19 cellular contexts compared by ENCODE assay signal in genomic region chr4:140031706-140032105, GRCh38.
DNase-seq lines count a peak whose midpoint lies in the region; ATAC-seq, FAIRE-seq and TF ChIP-seq lines count a peak whose summit lies in the region.
"Had no signal": no experiment of that assay in that cellular context is flagged by ENCODE, and none has a peak within 500 bp of the region (broad histone marks: within the 10 kb centered on the region; RNA-seq: fewer than 3 reads in every experiment).

No MANE protein-coding gene starts in this region.

- H3K36me3 Mint-ChIP-seq in glutamatergic neuron (ENCODE audit: unreplicated experiment) (peaks cover 5% of the 10 kb centered on the region), type B pancreatic cell (peaks cover 3% of the 10 kb centered on the region)
- H3K36me3 Mint-ChIP-seq: CD4-positive, alpha-beta memory T cell had no signal

- H3K27me3 Mint-ChIP-seq in glutamatergic neuron (ENCODE audit: unreplicated experiment) (peaks cover 17% of the 10 kb centered on the region), type B pancreatic cell (no peaks in the 10 kb centered on the region)

- no peak for DNase-seq in A549 (ENCODE audit: low read depth in 1 of 2, low spot score in 1 of 2)
- DNase-seq in Panc1 (ENCODE audit: low read depth, low spot score): no peak
- DNase-seq in glutamatergic neuron: no peak
- peak; percentile 58 for DNase-seq in putamen (ENCODE audit: low spot score)
- no peak for DNase-seq in type B pancreatic cell (ENCODE audit: extremely low spot score, unreplicated experiment)
- DNase-seq: 8988T; C1 segment of cervical spinal cord; Calu3; CD4-positive, alpha-beta memory T cell; COR-L47; DMS153; DND-41; GM23248; H9 had no signal

- H3K27me3 ChIP-seq in Panc1 (ENCODE audit: control insufficient read depth, insufficient read depth, low read length): no peaks in the 10 kb centered on the region

- H3K4me1 ChIP-seq in A549 (peaks cover 82% of the 10 kb centered on the region), Panc1 (ENCODE audit: control insufficient read depth, insufficient read depth, low read length) (peaks cover 11% of the 10 kb centered on the region)

- H3K4me3 Mint-ChIP-seq in glutamatergic neuron (ENCODE audit: unreplicated experiment) (no peak overlapping the region), type B pancreatic cell (no peak overlapping the region)
- H3K4me3 Mint-ChIP-seq: CD4-positive, alpha-beta memory T cell; H9 had no signal

- no peaks in the 10 kb centered on the region for H3K9me3 ChIP-seq in A549
- no peaks in the 10 kb centered on the region for H3K9me3 ChIP-seq in Panc1 (ENCODE audit: control insufficient read depth, insufficient read depth, low read depth, low read length)

- peak overlapping the region; percentile 48 for H3K4me2 ChIP-seq in A549

- TF ChIP-seq EP300 in A549 (IDR thresholded peaks at IDR 0.05): no peak

- H3K4me1 Mint-ChIP-seq in glutamatergic neuron (ENCODE audit: low read depth, unreplicated experiment) (peaks cover 36% of the 10 kb centered on the region), type B pancreatic cell (ENCODE audit: unreplicated experiment) (peaks cover 17% of the 10 kb centered on the region)
- H3K4me1 Mint-ChIP-seq: CD4-positive, alpha-beta memory T cell had no signal

- H3K27ac Mint-ChIP-seq in glutamatergic neuron (ENCODE audit: unreplicated experiment) (peak overlapping the region; percentile 34), type B pancreatic cell (no peak overlapping the region)
- H3K27ac Mint-ChIP-seq: CD4-positive, alpha-beta memory T cell; H9 had no signal

- H3K27ac ChIP-seq in A549 (peak overlapping the region; percentile 51 to 79), Panc1 (ENCODE audit: low read length) (peak overlapping the region; percentile 26; the same call in 1 of the 2 replicates)
- H3K27ac ChIP-seq: GM23248 had no signal

- H3K9me3 Mint-ChIP-seq in glutamatergic neuron (ENCODE audit: unreplicated experiment) (peaks cover 8% of the 10 kb centered on the region), type B pancreatic cell (no peaks in the 10 kb centered on the region)
- H3K9me3 Mint-ChIP-seq: H9 had no signal

- no peaks in the 10 kb centered on the region for H3K36me3 ChIP-seq in Panc1 (ENCODE audit: control insufficient read depth, insufficient read depth, low read length)

- POLR2A ChIA-PET in A549 (lab: Yijun Ruan, JAX): no interaction called here
- POLR2A ChIA-PET in Panc1 (lab: Charles Lee): no interaction called here

- TF ChIP-seq RAD21 in A549 (conservative IDR thresholded peaks at IDR 0.05 in 1 of 2, IDR thresholded peaks at IDR 0.05 in 1 of 2): no peak

- H3K4me3 ChIP-seq in A549: no peak overlapping the region
- H3K4me3 ChIP-seq in Panc1 (ENCODE audit: low read depth in 2 of 2, low read length in 2 of 2): no peak overlapping the region
- H3K4me3 ChIP-seq: GM23248 had no signal

- FAIRE-seq in A549 (lab: Jason Lieb, UNC): no peak
- FAIRE-seq: G401.6, GM12892 had no signal

- 20% methylated on average over 2 of the region's 2 CpGs for WGBS in A549 (ENCODE audit: missing lambda C conversion rate)

- BruUV-seq in Panc1 (replicated peaks; lab: Mats Ljungman, UMichigan): no TSS peak

- ATAC-seq in A549: no peak
- ATAC-seq in Panc1: no peak
- no peak for ATAC-seq in GM19395 (IDR thresholded peaks at IDR 0.05; ENCODE audit: unreplicated experiment)
- no peak for ATAC-seq in HG03565 (IDR thresholded peaks at IDR 0.05; ENCODE audit: unreplicated experiment)
- ATAC-seq: HCT116 had no signal

- intact Hi-C loops in Panc1 (cut with micrococcal nuclease; ENCODE audit: unreplicated experiment): no loop called here

- in situ Hi-C loops in Panc1 (cut with HindIII; ENCODE audit: low pct_unique_long_range_greater_than_20kb, low sequenced_read_pairs): no loop called here

- no peak for TF ChIP-seq POLR2A in A549 (IDR thresholded peaks at IDR 0.05; ENCODE audit: low read length)

- CTCF ChIA-PET in A549 (lab: Yijun Ruan, JAX) (no interaction called here), Panc1 (lab: Charles Lee) (no interaction called here)

- TF ChIP-seq CTCF in A549 (IDR thresholded peaks at IDR 0.05) (no peak), Panc1 (IDR thresholded peaks at IDR 0.05) (no peak), glutamatergic neuron (IDR thresholded peaks at IDR 0.05; ENCODE audit: partially characterized antibody, unreplicated experiment) (no peak), type B pancreatic cell (conservative IDR thresholded peaks at IDR 0.05) (no peak)

TF ChIP-seq in A549, 52 proteins besides CTCF, POLR2A, EP300 and RAD21:
- TF ChIP-seq JUNB (IDR thresholded peaks at IDR 0.05) (no peak), CEBPB (IDR thresholded peaks at IDR 0.05) (no peak), PHF8 (IDR thresholded peaks at IDR 0.05; ENCODE audit: borderline replicate concordance, low read depth) (no peak), KDM1A (IDR thresholded peaks at IDR 0.05; ENCODE audit: low read depth) (no peak), ATOH8 (CRISPR knock-in tag; IDR thresholded peaks at IDR 0.05; ENCODE audit: low read depth) (no peak), HOXA7 (CRISPR knock-in tag; IDR thresholded peaks at IDR 0.05) (no peak), ZNF302 (CRISPR knock-in tag; IDR thresholded peaks at IDR 0.05) (no peak), FOSB (CRISPR knock-in tag; IDR thresholded peaks at IDR 0.05) (no peak), EHMT2 (IDR thresholded peaks at IDR 0.05; ENCODE audit: low read depth) (no peak)
TF ChIP-seq in A549: peak in this region for 0.
